ENCODE assay signal across 1 cellular context in genomic region chr9:89661391-89661949, GRCh38.
TF ChIP-seq lines count a peak whose summit lies in the region.

No MANE protein-coding gene starts in this region.

TF ChIP-seq in HepG2, 621 proteins besides CTCF, POLR2A, EP300 and RAD21 (continued from another document):
- TF ChIP-seq ZNF142 (CRISPR knock-in tag; IDR thresholded peaks at IDR 0.05) (no peak), SRSF9 (IDR thresholded peaks at IDR 0.05; ENCODE audit: borderline replicate concordance, insufficient read depth, low read depth, low read length, poor library complexity, severe bottlenecking) (no peak), ZNF432 (CRISPR knock-in tag; IDR thresholded peaks at IDR 0.05; ENCODE audit: borderline replicate concordance) (no peak), ZFX (CRISPR knock-in tag; IDR thresholded peaks at IDR 0.05; ENCODE audit: low read depth) (0 out of 2 replicates have a peak, but pooled peaks have one; percentile 12)
TF ChIP-seq in HepG2: peak in this region for 3.
